ENCODE assay signal across 1 cellular context in genomic region chr18:3456686-3457069, GRCh38.
TF ChIP-seq lines count a peak whose summit lies in the region.

No MANE protein-coding gene starts in this region.

TF ChIP-seq in IMR-90, 13 proteins besides CTCF, POLR2A, EP300 and RAD21:
- TF ChIP-seq NFE2L2 (IDR thresholded peaks at IDR 0.05; ENCODE audit: low read depth, low read length) (no peak), CEBPB (IDR thresholded peaks at IDR 0.05; ENCODE audit: low read depth, low read length) (no peak), MAZ (IDR thresholded peaks at IDR 0.05; ENCODE audit: borderline replicate concordance, low read depth, low read length) (no peak), RFX5 (IDR thresholded peaks at IDR 0.05; ENCODE audit: low read depth, low read length) (no peak), FOS (IDR thresholded peaks at IDR 0.05; ENCODE audit: low read depth, low read length) (no peak), RCOR1 (IDR thresholded peaks at IDR 0.05; ENCODE audit: insufficient replicate concordance, low read length) (no peak), BHLHE40 (IDR thresholded peaks at IDR 0.05; ENCODE audit: low read depth, low read length) (no peak), SMC3 (IDR thresholded peaks at IDR 0.05; ENCODE audit: low read depth, low read length) (no peak), ELK1 (IDR thresholded peaks at IDR 0.05; ENCODE audit: borderline replicate concordance, low read depth, low read length) (no peak)
- TF ChIP-seq, protein P1, sequence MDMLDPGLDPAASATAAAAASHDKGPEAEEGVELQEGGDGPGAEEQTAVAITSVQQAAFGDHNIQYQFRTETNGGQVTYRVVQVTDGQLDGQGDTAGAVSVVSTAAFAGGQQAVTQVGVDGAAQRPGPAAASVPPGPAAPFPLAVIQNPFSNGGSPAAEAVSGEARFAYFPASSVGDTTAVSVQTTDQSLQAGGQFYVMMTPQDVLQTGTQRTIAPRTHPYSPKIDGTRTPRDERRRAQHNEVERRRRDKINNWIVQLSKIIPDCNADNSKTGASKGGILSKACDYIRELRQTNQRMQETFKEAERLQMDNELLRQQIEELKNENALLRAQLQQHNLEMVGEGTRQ (IDR thresholded peaks at IDR 0.05; ENCODE audit: low read depth, low read length) = no peak
